In the genomic region with DNA sequence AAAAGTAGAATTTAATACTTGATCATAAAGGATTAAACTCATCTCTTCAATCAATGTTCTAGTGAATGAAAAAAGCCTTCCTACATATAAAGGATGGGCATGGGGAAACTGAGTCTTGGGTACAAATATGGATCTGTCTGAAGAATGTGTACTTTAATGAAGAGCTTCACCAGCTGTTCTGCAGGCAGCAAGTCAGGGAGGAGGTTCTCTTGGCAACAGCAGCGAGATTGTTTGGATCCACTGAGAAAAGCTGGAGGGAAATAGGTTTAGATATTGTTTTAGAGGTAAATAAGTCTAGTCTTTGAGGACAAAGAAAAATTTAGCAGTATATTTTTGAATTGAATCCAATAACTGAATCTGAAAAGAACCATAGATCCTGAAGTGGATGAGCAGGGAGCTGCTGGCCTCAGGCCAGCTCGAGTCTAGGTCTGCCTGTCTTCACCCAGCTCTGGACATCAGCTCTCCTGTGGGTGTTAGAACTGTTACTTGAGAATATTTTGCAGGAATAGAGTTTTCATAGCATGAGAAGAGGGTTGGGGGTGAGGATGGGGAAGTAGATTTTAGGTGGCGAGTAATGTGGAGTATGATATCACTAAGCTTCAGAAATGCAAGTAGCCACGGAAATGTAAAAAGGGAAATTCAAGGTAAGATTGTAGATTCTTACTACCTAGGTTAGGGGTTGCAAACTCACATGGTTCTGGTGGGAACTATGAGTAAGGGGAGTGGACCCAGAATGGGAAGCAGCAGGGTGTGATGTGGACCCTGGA, we compare ENCODE assay signal across 1 cellular context.
TF ChIP-seq lines count a peak whose summit lies in the region.

No MANE protein-coding gene starts in this region.

TF ChIP-seq in GM12891, 5 proteins besides CTCF, POLR2A, EP300 and RAD21 (continued from another document):
- no peak for TF ChIP-seq TAF1 (IDR thresholded peaks at IDR 0.05; ENCODE audit: low read depth, low read length)
- no peak for TF ChIP-seq POLR2AphosphoS5 (IDR thresholded peaks at IDR 0.05; ENCODE audit: low read depth, low read length)
